In the genomic region with DNA sequence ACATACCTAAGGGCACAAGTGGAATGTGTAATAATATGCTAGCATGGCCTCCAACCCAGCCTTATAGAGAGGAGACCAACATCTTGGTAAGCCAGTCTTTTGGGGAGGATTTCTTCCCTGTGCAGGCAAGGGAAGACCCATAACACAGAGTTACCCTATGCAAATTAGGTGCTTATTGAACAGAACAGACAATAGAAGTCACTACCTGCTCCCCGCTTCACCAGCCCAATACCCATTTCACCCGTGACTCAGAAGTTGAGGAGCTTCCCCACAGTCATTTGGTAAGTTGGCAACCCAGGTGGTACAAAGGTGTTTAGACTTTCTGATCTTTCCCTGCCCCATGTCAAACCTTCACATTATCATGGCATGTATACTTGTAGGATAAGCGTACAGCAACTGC, we compare ENCODE assay signal across 1 cellular context.
TF ChIP-seq lines count a peak whose summit lies in the region.

No MANE protein-coding gene starts in this region.

TF ChIP-seq in GM23338, 12 proteins besides CTCF, POLR2A, EP300 and RAD21 (continued from another document):
- TF ChIP-seq REST (IDR thresholded peaks at IDR 0.05; ENCODE audit: unreplicated experiment): no peak
- no peak for TF ChIP-seq ETS1 (IDR thresholded peaks at IDR 0.05)
- no peak for TF ChIP-seq ZNF331 (CRISPR knock-in tag; IDR thresholded peaks at IDR 0.05; ENCODE audit: low read depth)
- TF ChIP-seq STAT1 (IDR thresholded peaks at IDR 0.05; ENCODE audit: unreplicated experiment): no peak
- no peak for TF ChIP-seq CREB1 (CRISPR knock-in tag; IDR thresholded peaks at IDR 0.05; ENCODE audit: low read depth)
- TF ChIP-seq, protein P1, sequence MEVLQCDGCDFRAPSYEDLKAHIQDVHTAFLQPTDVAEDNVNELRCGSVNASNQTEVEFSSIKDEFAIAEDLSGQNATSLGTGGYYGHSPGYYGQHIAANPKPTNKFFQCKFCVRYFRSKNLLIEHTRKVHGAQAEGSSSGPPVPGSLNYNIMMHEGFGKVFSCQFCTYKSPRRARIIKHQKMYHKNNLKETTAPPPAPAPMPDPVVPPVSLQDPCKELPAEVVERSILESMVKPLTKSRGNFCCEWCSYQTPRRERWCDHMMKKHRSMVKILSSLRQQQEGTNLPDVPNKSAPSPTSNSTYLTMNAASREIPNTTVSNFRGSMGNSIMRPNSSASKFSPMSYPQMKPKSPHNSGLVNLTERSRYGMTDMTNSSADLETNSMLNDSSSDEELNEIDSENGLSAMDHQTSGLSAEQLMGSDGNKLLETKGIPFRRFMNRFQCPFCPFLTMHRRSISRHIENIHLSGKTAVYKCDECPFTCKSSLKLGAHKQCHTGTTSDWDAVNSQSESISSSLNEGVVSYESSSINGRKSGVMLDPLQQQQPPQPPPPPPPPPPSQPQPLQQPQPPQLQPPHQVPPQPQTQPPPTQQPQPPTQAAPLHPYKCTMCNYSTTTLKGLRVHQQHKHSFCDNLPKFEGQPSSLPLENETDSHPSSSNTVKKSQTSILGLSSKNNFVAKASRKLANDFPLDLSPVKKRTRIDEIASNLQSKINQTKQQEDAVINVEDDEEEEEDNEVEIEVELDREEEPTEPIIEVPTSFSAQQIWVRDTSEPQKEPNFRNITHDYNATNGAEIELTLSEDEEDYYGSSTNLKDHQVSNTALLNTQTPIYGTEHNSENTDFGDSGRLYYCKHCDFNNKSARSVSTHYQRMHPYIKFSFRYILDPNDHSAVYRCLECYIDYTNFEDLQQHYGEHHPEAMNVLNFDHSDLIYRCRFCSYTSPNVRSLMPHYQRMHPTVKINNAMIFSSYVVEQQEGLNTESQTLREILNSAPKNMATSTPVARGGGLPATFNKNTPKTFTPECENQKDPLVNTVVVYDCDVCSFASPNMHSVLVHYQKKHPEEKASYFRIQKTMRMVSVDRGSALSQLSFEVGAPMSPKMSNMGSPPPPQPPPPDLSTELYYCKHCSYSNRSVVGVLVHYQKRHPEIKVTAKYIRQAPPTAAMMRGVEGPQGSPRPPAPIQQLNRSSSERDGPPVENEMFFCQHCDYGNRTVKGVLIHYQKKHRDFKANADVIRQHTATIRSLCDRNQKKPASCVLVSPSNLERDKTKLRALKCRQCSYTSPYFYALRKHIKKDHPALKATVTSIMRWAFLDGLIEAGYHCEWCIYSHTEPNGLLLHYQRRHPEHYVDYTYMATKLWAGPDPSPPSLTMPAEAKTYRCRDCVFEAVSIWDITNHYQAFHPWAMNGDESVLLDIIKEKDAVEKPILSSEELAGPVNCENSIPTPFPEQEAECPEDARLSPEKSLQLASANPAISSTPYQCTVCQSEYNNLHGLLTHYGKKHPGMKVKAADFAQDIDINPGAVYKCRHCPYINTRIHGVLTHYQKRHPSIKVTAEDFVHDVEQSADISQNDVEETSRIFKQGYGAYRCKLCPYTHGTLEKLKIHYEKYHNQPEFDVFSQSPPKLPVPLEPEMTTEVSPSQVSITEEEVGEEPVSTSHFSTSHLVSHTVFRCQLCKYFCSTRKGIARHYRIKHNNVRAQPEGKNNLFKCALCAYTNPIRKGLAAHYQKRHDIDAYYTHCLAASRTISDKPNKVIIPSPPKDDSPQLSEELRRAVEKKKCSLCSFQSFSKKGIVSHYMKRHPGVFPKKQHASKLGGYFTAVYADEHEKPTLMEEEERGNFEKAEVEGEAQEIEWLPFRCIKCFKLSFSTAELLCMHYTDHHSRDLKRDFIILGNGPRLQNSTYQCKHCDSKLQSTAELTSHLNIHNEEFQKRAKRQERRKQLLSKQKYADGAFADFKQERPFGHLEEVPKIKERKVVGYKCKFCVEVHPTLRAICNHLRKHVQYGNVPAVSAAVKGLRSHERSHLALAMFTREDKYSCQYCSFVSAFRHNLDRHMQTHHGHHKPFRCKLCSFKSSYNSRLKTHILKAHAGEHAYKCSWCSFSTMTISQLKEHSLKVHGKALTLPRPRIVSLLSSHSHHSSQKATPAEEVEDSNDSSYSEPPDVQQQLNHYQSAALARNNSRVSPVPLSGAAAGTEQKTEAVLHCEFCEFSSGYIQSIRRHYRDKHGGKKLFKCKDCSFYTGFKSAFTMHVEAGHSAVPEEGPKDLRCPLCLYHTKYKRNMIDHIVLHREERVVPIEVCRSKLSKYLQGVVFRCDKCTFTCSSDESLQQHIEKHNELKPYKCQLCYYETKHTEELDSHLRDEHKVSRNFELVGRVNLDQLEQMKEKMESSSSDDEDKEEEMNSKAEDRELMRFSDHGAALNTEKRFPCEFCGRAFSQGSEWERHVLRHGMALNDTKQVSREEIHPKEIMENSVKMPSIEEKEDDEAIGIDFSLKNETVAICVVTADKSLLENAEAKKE (CRISPR knock-in tag; IDR thresholded peaks at IDR 0.05): no peak
- TF ChIP-seq ZNF114 (CRISPR knock-in tag; IDR thresholded peaks at IDR 0.05): no peak
- no peak for TF ChIP-seq EZH2phosphoT487 (IDR thresholded peaks at IDR 0.05; ENCODE audit: unreplicated experiment)
- no peak for TF ChIP-seq EZH2 (IDR thresholded peaks at IDR 0.05; ENCODE audit: low read depth, unreplicated experiment)
- TF ChIP-seq POLR2AphosphoS5 (IDR thresholded peaks at IDR 0.05; ENCODE audit: low read depth): no peak
- no peak for TF ChIP-seq NANOG (IDR thresholded peaks at IDR 0.05; ENCODE audit: borderline replicate concordance)
